In the genomic region with DNA sequence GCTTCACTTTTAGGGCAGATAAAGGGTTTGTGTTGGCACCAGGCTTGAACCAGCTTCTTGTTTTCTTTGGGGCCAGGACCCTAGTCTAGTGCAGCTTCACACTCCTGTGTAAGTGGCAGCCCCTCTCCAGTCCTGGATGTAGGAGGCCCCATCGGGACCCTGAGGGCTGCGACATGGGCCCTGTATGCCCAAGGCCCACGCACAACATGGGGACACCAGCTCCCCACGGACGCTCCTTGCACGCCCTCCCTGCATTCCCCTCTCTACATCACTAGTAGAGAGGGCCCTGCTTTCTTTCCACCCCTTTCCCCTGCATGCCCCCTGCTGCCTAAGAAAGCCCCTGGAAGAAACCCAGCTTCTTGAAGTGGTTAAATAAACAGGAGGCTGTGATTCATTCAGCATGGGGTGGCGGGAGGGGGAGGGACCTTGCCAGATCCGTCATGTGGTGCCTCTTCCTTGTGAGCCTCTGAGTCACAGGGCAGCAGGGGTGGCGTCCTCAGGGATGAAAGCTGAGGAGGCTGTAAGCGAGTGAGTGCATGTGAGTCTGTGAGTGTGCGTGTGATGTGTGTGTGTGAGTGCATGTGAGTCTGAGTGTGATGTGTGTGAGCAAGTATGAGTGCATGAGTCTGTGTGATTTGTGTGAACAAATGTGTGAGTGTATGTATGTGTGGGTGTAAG, we compare ENCODE assay signal across 1 cellular context.
TF ChIP-seq lines count a peak whose summit lies in the region.

No MANE protein-coding gene starts in this region.

TF ChIP-seq in HEK293, 187 proteins besides CTCF, POLR2A, EP300 and RAD21 (continued from another document):
- TF ChIP-seq, protein P1, sequence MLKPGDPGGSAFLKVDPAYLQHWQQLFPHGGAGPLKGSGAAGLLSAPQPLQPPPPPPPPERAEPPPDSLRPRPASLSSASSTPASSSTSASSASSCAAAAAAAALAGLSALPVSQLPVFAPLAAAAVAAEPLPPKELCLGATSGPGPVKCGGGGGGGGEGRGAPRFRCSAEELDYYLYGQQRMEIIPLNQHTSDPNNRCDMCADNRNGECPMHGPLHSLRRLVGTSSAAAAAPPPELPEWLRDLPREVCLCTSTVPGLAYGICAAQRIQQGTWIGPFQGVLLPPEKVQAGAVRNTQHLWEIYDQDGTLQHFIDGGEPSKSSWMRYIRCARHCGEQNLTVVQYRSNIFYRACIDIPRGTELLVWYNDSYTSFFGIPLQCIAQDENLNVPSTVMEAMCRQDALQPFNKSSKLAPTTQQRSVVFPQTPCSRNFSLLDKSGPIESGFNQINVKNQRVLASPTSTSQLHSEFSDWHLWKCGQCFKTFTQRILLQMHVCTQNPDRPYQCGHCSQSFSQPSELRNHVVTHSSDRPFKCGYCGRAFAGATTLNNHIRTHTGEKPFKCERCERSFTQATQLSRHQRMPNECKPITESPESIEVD (tag by site-specific recombination; IDR thresholded peaks at IDR 0.05): no peak
- TF ChIP-seq SP3 (tag by site-specific recombination; IDR thresholded peaks at IDR 0.05): peak; percentile 32; the same call in 1 of the 2 replicates
- TF ChIP-seq ZNF155 (tag by site-specific recombination; IDR thresholded peaks at IDR 0.05): no peak
- TF ChIP-seq FEZF1 (tag by site-specific recombination; IDR thresholded peaks at IDR 0.05): no peak
- no peak for TF ChIP-seq ZNF423 (tag by site-specific recombination; IDR thresholded peaks at IDR 0.05)
- TF ChIP-seq, protein P2, sequence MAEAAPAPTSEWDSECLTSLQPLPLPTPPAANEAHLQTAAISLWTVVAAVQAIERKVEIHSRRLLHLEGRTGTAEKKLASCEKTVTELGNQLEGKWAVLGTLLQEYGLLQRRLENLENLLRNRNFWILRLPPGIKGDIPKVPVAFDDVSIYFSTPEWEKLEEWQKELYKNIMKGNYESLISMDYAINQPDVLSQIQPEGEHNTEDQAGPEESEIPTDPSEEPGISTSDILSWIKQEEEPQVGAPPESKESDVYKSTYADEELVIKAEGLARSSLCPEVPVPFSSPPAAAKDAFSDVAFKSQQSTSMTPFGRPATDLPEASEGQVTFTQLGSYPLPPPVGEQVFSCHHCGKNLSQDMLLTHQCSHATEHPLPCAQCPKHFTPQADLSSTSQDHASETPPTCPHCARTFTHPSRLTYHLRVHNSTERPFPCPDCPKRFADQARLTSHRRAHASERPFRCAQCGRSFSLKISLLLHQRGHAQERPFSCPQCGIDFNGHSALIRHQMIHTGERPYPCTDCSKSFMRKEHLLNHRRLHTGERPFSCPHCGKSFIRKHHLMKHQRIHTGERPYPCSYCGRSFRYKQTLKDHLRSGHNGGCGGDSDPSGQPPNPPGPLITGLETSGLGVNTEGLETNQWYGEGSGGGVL (tag by site-specific recombination; IDR thresholded peaks at IDR 0.05): peak; percentile 87
- TF ChIP-seq ZNF404 (tag by site-specific recombination; IDR thresholded peaks at IDR 0.05): no peak
- no peak for TF ChIP-seq ZNF311 (tag by site-specific recombination; IDR thresholded peaks at IDR 0.05; ENCODE audit: borderline replicate concordance)
- TF ChIP-seq ZNF626 (tag by site-specific recombination; IDR thresholded peaks at IDR 0.05): no peak
- TF ChIP-seq ZNF707 (tag by site-specific recombination; IDR thresholded peaks at IDR 0.05): no peak
- no peak for TF ChIP-seq ZNF501 (tag by site-specific recombination; IDR thresholded peaks at IDR 0.05)
- TF ChIP-seq, protein P3, sequence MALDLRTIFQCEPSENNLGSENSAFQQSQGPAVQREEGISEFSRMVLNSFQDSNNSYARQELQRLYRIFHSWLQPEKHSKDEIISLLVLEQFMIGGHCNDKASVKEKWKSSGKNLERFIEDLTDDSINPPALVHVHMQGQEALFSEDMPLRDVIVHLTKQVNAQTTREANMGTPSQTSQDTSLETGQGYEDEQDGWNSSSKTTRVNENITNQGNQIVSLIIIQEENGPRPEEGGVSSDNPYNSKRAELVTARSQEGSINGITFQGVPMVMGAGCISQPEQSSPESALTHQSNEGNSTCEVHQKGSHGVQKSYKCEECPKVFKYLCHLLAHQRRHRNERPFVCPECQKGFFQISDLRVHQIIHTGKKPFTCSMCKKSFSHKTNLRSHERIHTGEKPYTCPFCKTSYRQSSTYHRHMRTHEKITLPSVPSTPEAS (tag by site-specific recombination; IDR thresholded peaks at IDR 0.05): peak; percentile 55
- TF ChIP-seq ZNF792 (tag by site-specific recombination; IDR thresholded peaks at IDR 0.05): no peak
- TF ChIP-seq ZSCAN30 (tag by site-specific recombination; IDR thresholded peaks at IDR 0.05): no peak
- 0 out of 2 replicates have a peak, but pooled peaks have one; percentile 52 for TF ChIP-seq ZNF785 (tag by site-specific recombination; IDR thresholded peaks at IDR 0.05)
